Comparison of ENCODE assay signal across 30 cellular contexts in genomic region chr2:95551055-95551568, GRCh38. TPM values are rescaled to one million over a fixed set of nuclear protein-coding genes. Genes with fewer than 3 reads are reported as not detected.
"Had no signal": no experiment of that assay in that cellular context is flagged by ENCODE, and none has a peak within 500 bp of the region (broad histone marks: within the 10 kb centered on the region; RNA-seq: fewer than 3 reads in every experiment).

No MANE protein-coding gene starts in this region.

- H3K36me3 Mint-ChIP-seq: activated naive CD8-positive, alpha-beta T cell; brain; natural killer cell treated with Interleukin-12 subunit alpha and Interleukin-12 subunit beta and Interleukin-15 and Interleukin-18, amount 100 ng/mL, for 72 hours had no signal

- H3K9me3 Mint-ChIP-seq: activated B cell treated with CpG ODN at 0.5 μM for 24 hours; effector memory CD8-positive, alpha-beta T cell; natural killer cell treated with Interleukin-12 subunit alpha and Interleukin-12 subunit beta and Interleukin-15 and Interleukin-18, amount 100 ng/mL, for 72 hours had no signal

- H3K4me3 Mint-ChIP-seq: activated B cell treated with CpG ODN at 0.5 μM for 24 hours; activated CD4-positive, alpha-beta T cell treated with anti-CD3 and anti-CD28 coated beads for 36 hours; activated naive CD8-positive, alpha-beta T cell; brain; effector memory CD8-positive, alpha-beta T cell; natural killer cell treated with Interleukin-12 subunit alpha and Interleukin-12 subunit beta and Interleukin-15 and Interleukin-18, amount 100 ng/mL, for 72 hours had no signal

- ATAC-seq: activated CD4-positive, alpha-beta T cell treated with anti-CD3 and anti-CD28 coated beads for 36 hours; effector memory CD8-positive, alpha-beta T cell; gastroesophageal sphincter; left cardiac atrium; left ventricle myocardium superior; mucosa of descending colon; natural killer cell treated with Interleukin-12 subunit alpha and Interleukin-12 subunit beta and Interleukin-15 and Interleukin-18, amount 100 ng/mL, for 72 hours had no signal

- H3K27ac Mint-ChIP-seq: activated B cell treated with CpG ODN at 0.5 μM for 24 hours; activated CD4-positive, alpha-beta T cell treated with anti-CD3 and anti-CD28 coated beads for 36 hours; activated naive CD8-positive, alpha-beta T cell; brain; effector memory CD8-positive, alpha-beta T cell; natural killer cell treated with Interleukin-12 subunit alpha and Interleukin-12 subunit beta and Interleukin-15 and Interleukin-18, amount 100 ng/mL, for 72 hours had no signal

- DNase-seq: activated B cell treated with CpG ODN at 0.5 μM for 24 hours; activated CD4-positive, alpha-beta T cell treated with anti-CD3 and anti-CD28 coated beads for 36 hours; activated CD4-positive, alpha-beta T cell treated with anti-CD3 and anti-CD28 coated beads, Interleukin-2, amount 50 U/mL, for 48 hours; activated CD8-positive, alpha-beta memory T cell treated with anti-CD3 and anti-CD28 coated beads for 24 hours; activated effector memory CD4-positive, alpha-beta T cell treated with Interleukin-2 at 50 U/mL for 16 hours; activated naive CD4-positive, alpha-beta T cell treated with Interleukin-2 at 50 U/mL for 16 hours; adrenal gland; effector memory CD8-positive, alpha-beta T cell; hippocampal formation; left cardiac atrium; mucosa of descending colon; stimulated activated naive CD4-positive, alpha-beta T cell treated with Interleukin-2 at 50 U/mL for 16 hours; testis; transverse colon had no signal

- H3K4me1 Mint-ChIP-seq: activated B cell treated with CpG ODN at 0.5 μM for 24 hours; activated CD4-positive, alpha-beta T cell treated with anti-CD3 and anti-CD28 coated beads for 36 hours; brain had no signal

RNA-seq across cellular contexts. Expression of gene TRIM43, which starts 40.7 kb away (rescaled TPM):
- total RNA-seq: activated B cell treated with CpG ODN at 0.5 μM for 24 hours; activated CD4-positive, alpha-beta T cell treated with anti-CD3 and anti-CD28 coated beads for 36 hours; adrenal gland; ascending aorta; cardiac septum; endothelial cell of umbilical vein; fibroblast of lung; gastroesophageal sphincter; left cardiac atrium; left ventricle myocardium superior; lung microvascular endothelial cell; mesenteric fat pad; mucosa of descending colon; myocyte; natural killer cell treated with Interleukin-12 subunit alpha and Interleukin-12 subunit beta and Interleukin-15 and Interleukin-18, amount 100 ng/mL, for 72 hours; omental fat pad; pulmonary artery endothelial cell; right atrium auricular region; transverse colon; urinary bladder had no signal
